19 cellular contexts compared by ENCODE assay signal in the genomic region with DNA sequence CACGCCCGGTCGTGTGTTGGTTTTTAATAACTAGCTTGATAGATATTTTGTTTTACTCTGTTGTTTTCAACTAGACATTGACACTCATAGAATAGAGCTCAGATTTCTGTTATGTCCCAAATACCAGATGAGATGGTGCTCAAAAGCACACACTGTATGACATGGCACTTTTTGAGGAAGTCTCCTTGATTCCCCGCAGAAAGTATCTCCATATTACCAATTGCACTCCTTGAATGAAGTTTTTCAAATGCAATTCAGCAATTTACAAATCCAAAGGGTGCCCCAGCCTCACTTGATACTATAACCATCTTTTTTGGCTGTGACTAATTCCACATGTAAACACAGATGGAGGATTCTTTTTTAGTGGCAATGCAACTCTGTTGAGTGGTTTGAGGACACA.
DNase-seq lines count a peak whose midpoint lies in the region; ATAC-seq, FAIRE-seq and TF ChIP-seq lines count a peak whose summit lies in the region.
"Had no signal": no experiment of that assay in that cellular context is flagged by ENCODE, and none has a peak within 500 bp of the region (broad histone marks: within the 10 kb centered on the region; RNA-seq: fewer than 3 reads in every experiment).

No MANE protein-coding gene starts in this region.

- H3K4me3 ChIP-seq in GM23338 (no peak overlapping the region), IMR-90 (ENCODE audit: insufficient read depth, low read depth, low read length) (no peak overlapping the region), H1 (ENCODE audit: extremely low read depth in 1 of 4, insufficient read depth in 2 of 4, low read depth in 3 of 4, low read length in 4 of 4) (no peak overlapping the region)

- H3K4ac ChIP-seq in IMR-90 (ENCODE audit: low read depth, low read length) (no peak overlapping the region), H1 (replicated peaks; ENCODE audit: insufficient read length, low read depth, low read length) (no peak overlapping the region)

- in situ Hi-C loops in IMR-90 (cut with MboI; ENCODE audit: low sequenced_read_pairs): no loop called here

- H4K8ac ChIP-seq in IMR-90 (ENCODE audit: low read depth in 2 of 2, low read length in 2 of 2) (no peak overlapping the region), H1 (ENCODE audit: extremely low read depth, insufficient read depth, low read length) (no peak overlapping the region)

- H3K9ac ChIP-seq in IMR-90 (ENCODE audit: low read depth, low read length): no peak overlapping the region
- H3K9ac ChIP-seq in H1 (replicated peaks in 1 of 4; ENCODE audit: extremely low read depth in 1 of 4, low read depth in 3 of 4, low read length in 3 of 4): no peak overlapping the region

- no peak for TF ChIP-seq POLR2A in IMR-90 (IDR thresholded peaks at IDR 0.05; ENCODE audit: low read depth, low read length)
- TF ChIP-seq POLR2A in H1 (IDR thresholded peaks at IDR 0.05; ENCODE audit: control extremely low read depth in 1 of 2, low read depth in 2 of 2, low read length in 2 of 2): no peak

- dilution Hi-C loops in IMR-90 (cut with HindIII; ENCODE audit: low sequenced_read_pairs, unreplicated experiment): no loop called here

- intact Hi-C loops in IMR-90 (cut with micrococcal nuclease): no loop called here

- H2BK5ac ChIP-seq in IMR-90 (ENCODE audit: low read depth, low read length, poor library complexity, severe bottlenecking): no peak overlapping the region
- H2BK5ac ChIP-seq in H1 (ENCODE audit: low read depth, low read length): no peak overlapping the region; the same call in 1 of the 2 replicates

- FAIRE-seq in H1 (lab: Jason Lieb, UNC) (no peak), D721Med (lab: Jason Lieb, UNC) (no peak)
- FAIRE-seq: G401.6, GM12892, GM19239 had no signal

- H2AFZ ChIP-seq in GM23338: peak overlapping the region; percentile 73; the same call in 1 of the 2 replicates
- H2AFZ ChIP-seq in IMR-90 (replicated peaks; ENCODE audit: low read length, poor library complexity): no peak overlapping the region
- peak overlapping the region; percentile 2; the same call in 1 of the 2 replicates for H2AFZ ChIP-seq in H1 (ENCODE audit: low read length)

- H3K36me3 Mint-ChIP-seq in GM23338 (ENCODE audit: low read depth): 0 out of 3 replicates have a peak, but pooled peaks cover 3% of the 10 kb centered on the region
- H3K36me3 Mint-ChIP-seq: CD4-positive, alpha-beta memory T cell had no signal

- no peaks in the 10 kb centered on the region for H3F3A ChIP-seq in GM23338 (replicated peaks; ENCODE audit: low read depth)

- no peak for TF ChIP-seq CTCF in GM23338 (conservative IDR thresholded peaks at IDR 0.05; ENCODE audit: low read depth in 2 of 2)
- no peak for TF ChIP-seq CTCF in IMR-90 (conservative IDR thresholded peaks at IDR 0.05; ENCODE audit: low read depth, low read length)
- no peak for TF ChIP-seq CTCF in H1 (IDR thresholded peaks at IDR 0.05; ENCODE audit: control extremely low read depth in 1 of 3, insufficient read depth in 1 of 3, low read depth in 1 of 3, low read length in 3 of 3)
- no peak for TF ChIP-seq CTCF in D721Med (IDR thresholded peaks at IDR 0.05; ENCODE audit: insufficient read depth, missing control alignments)

- peaks cover 12% of the 10 kb centered on the region; the same call in 1 of the 2 replicates for H3K9me2 ChIP-seq in GM23338 (ENCODE audit: insufficient read depth)

- H4K91ac ChIP-seq in IMR-90 (ENCODE audit: insufficient read depth, low read depth, low read length) (no peak overlapping the region), H1 (replicated peaks; ENCODE audit: insufficient read length, low read length) (no peak overlapping the region)

- H3K36me3 ChIP-seq in GM23338 (ENCODE audit: insufficient read depth): no peaks in the 10 kb centered on the region
- H3K36me3 ChIP-seq in IMR-90 (ENCODE audit: control insufficient read depth, insufficient read depth, low read length): no peaks in the 10 kb centered on the region
- H3K36me3 ChIP-seq in H1 (ENCODE audit: control insufficient read depth in 2 of 4, insufficient read depth in 4 of 4, low read length in 3 of 4): no peaks in the 10 kb centered on the region

- H3K23ac ChIP-seq in IMR-90 (ENCODE audit: low read depth, low read length) (no peak overlapping the region), H1 (ENCODE audit: insufficient read length) (no peak overlapping the region)

- no peak overlapping the region for H2AK9ac ChIP-seq in IMR-90 (replicated peaks; ENCODE audit: low read depth, low read length, poor library complexity)

- H3K27ac ChIP-seq in GM23338 (ENCODE audit: low read depth): 0 out of 2 replicates have a peak overlapping the region, but pooled peaks have one; percentile 75
- H3K27ac ChIP-seq in IMR-90 (ENCODE audit: insufficient read depth, low read length): no peak overlapping the region
- no peak overlapping the region; the same call in 1 of the 2 replicates for H3K27ac ChIP-seq in H1 (ENCODE audit: low read depth, low read length)

- TF ChIP-seq RAD21 in IMR-90 (IDR thresholded peaks at IDR 0.05; ENCODE audit: low read length): no peak
- TF ChIP-seq RAD21 in H1 (IDR thresholded peaks at IDR 0.05 in 1 of 2, conservative IDR thresholded peaks at IDR 0.05 in 1 of 2; ENCODE audit: low read depth in 2 of 2, low read length in 2 of 2): no peak

- H3K4me1 ChIP-seq in GM23338 (ENCODE audit: insufficient read depth) (peaks cover 40% of the 10 kb centered on the region), IMR-90 (ENCODE audit: control insufficient read depth, insufficient read depth, low read length) (no peaks in the 10 kb centered on the region), H1 (replicated peaks in 1 of 4; ENCODE audit: control insufficient read depth in 3 of 4, insufficient read depth in 4 of 4, low read length in 3 of 4) (peaks cover 0 to 12% (median 9%) of the 10 kb centered on the region in 4 experiments; a peak in 6 of 7 replicates)

- H2BK12ac ChIP-seq in H1 (ENCODE audit: low read depth, low read length): no peak overlapping the region

- H3K56ac ChIP-seq in IMR-90 (ENCODE audit: extremely low read depth, insufficient read depth, low read length): no peak overlapping the region
- no peak overlapping the region for H3K56ac ChIP-seq in H1 (replicated peaks; ENCODE audit: insufficient read length, low read depth, low read length)

- H3K27ac Mint-ChIP-seq in GM23338: peak overlapping the region; percentile 91
- H3K27ac Mint-ChIP-seq: CD4-positive, alpha-beta memory T cell had no signal

- H4K20me1 ChIP-seq in GM23338 (replicated peaks; ENCODE audit: insufficient read depth) (no peaks in the 10 kb centered on the region), IMR-90 (ENCODE audit: insufficient read depth, low read length) (no peaks in the 10 kb centered on the region), H1 (replicated peaks in 1 of 2; ENCODE audit: control insufficient read depth in 1 of 2, insufficient read depth in 2 of 2, low read length in 2 of 2) (no peaks in the 10 kb centered on the region)

- POLR2A ChIA-PET in IMR-90 (lab: Charles Lee; ENCODE audit: unreplicated experiment) (interaction anchor here (0.5 kb wide), 1 partner anchor 13 kb away, joined by 3 read pairs; no protein-coding TSS in a partner anchor), H1 (lab: Charles Lee; ENCODE audit: partially characterized antibody) (no interaction called here)

- ATAC-seq in GM23338 (no peak), IMR-90 (ENCODE audit: low read depth) (peak; percentile 48; the same call in 1 of the 2 replicates), HG03280 (IDR thresholded peaks at IDR 0.05; ENCODE audit: unreplicated experiment) (no peak)
- ATAC-seq: HCT116 had no signal

- H3K9me1 ChIP-seq in IMR-90 (ENCODE audit: insufficient read depth, low read length): no peaks in the 10 kb centered on the region

- H3K18ac ChIP-seq in IMR-90 (ENCODE audit: low read depth, low read length): no peak overlapping the region
- 0 out of 2 replicates have a peak overlapping the region, but pooled peaks have one; percentile 40 for H3K18ac ChIP-seq in H1 (ENCODE audit: extremely low read depth, low read length)

- DNase-seq in GM23338 (ENCODE audit: low spot score): no peak
- no peak for DNase-seq in IMR-90
- no peak for DNase-seq in H1 (ENCODE audit: low read depth in 1 of 2, low spot score in 2 of 2)
- no peak for DNase-seq in NCI-H1436 (lab: John Stamatoyannopoulos, UW)
- no peak for DNase-seq in D721Med (ENCODE audit: insufficient read length, low spot score)
- DNase-seq: 8988T; C1 segment of cervical spinal cord; Calu3; CD4-positive, alpha-beta memory T cell; COR-L47; DMS153; DND-41; GOT3; H7 had no signal

- H3K79me1 ChIP-seq in IMR-90 (ENCODE audit: low read depth in 1 of 2, low read length in 2 of 2) (no peaks in the 10 kb centered on the region), H1 (ENCODE audit: low read depth, low read length) (no peaks in the 10 kb centered on the region)

- H2BK120ac ChIP-seq in IMR-90 (ENCODE audit: low read depth, low read length): no peak overlapping the region
- H2BK120ac ChIP-seq in H1 (replicated peaks; ENCODE audit: low read depth, low read length): no peak overlapping the region

- no peaks in the 10 kb centered on the region for H3K27me3 ChIP-seq in GM23338 (ENCODE audit: insufficient read depth)
- H3K27me3 ChIP-seq in IMR-90 (ENCODE audit: control insufficient read depth, insufficient read depth, low read length): peaks cover 14% of the 10 kb centered on the region
- no peaks in the 10 kb centered on the region; a peak in 1 of 7 replicates for H3K27me3 ChIP-seq in H1 (replicated peaks in 1 of 4; ENCODE audit: control insufficient read depth in 3 of 4, extremely low read depth in 1 of 4, insufficient read depth in 3 of 4, low read length in 3 of 4)

- CTCF ChIA-PET in IMR-90 (lab: Yijun Ruan, JAX) (interaction anchor here (0.5 to 1.2 kb wide), 2 partner anchors 36 to 56 kb away, joined by 3 to 4 read pairs; no protein-coding TSS in a partner anchor), H1 (lab: Charles Lee; ENCODE audit: partially characterized antibody) (interaction anchor here (0.6 to 3.8 kb wide), 5 partner anchors 9 to 163 kb away, joined by 3 to 18 read pairs (median 5); no protein-coding TSS in a partner anchor)

- H3K14ac ChIP-seq in IMR-90 (replicated peaks; ENCODE audit: low read depth, low read length): no peak overlapping the region
- no peak overlapping the region for H3K14ac ChIP-seq in H1 (ENCODE audit: insufficient read length)

- no peak overlapping the region for H2AK5ac ChIP-seq in IMR-90 (ENCODE audit: low read depth, low read length)
- H2AK5ac ChIP-seq in H1 (ENCODE audit: low read depth, low read length): no peak overlapping the region

- H3K79me2 ChIP-seq in GM23338 (replicated peaks; ENCODE audit: insufficient read depth) (no peaks in the 10 kb centered on the region), H1 (ENCODE audit: control insufficient read depth in 1 of 2, insufficient read depth in 2 of 2, low read length in 2 of 2) (no peaks in the 10 kb centered on the region)

- H4K5ac ChIP-seq in IMR-90 (ENCODE audit: low read depth, low read length) (no peak overlapping the region), H1 (ENCODE audit: insufficient read length, low read depth, low read length) (no peak overlapping the region)

- H3K9me3 ChIP-seq in IMR-90 (ENCODE audit: control insufficient read depth, insufficient read depth, low read length) (no peaks in the 10 kb centered on the region), H1 (ENCODE audit: insufficient read depth in 2 of 2, low read depth in 1 of 2, low read length in 1 of 2) (no peaks in the 10 kb centered on the region)

- H3K9me3 Mint-ChIP-seq in GM23338: no peaks in the 10 kb centered on the region; the same call in 2 of the 3 replicates

- peak overlapping the region; percentile 66; the same call in 1 of the 2 replicates for H3K4me2 ChIP-seq in GM23338
- no peak overlapping the region for H3K4me2 ChIP-seq in IMR-90 (ENCODE audit: low read depth, low read length)
- H3K4me2 ChIP-seq in H1 (ENCODE audit: insufficient read depth in 1 of 2, low read depth in 2 of 2, low read length in 2 of 2): peak overlapping the region; percentile 12 to 22; a peak in 2 of 4 replicates

- BruUV-seq in IMR-90 (replicated peaks; lab: Mats Ljungman, UMichigan): no TSS peak

- no peak overlapping the region for H3K4me3 Mint-ChIP-seq in GM23338
- H3K4me3 Mint-ChIP-seq: CD4-positive, alpha-beta memory T cell had no signal

- H2BK20ac ChIP-seq in IMR-90 (ENCODE audit: low read depth, low read length) (no peak overlapping the region), H1 (ENCODE audit: low read length) (no peak overlapping the region)

- peaks cover 6% of the 10 kb centered on the region for H3K27me3 Mint-ChIP-seq in GM23338 (ENCODE audit: insufficient read depth, low read depth, poor library complexity)

- no peaks in the 10 kb centered on the region; the same call in 1 of the 2 replicates for H3K23me2 ChIP-seq in H1 (ENCODE audit: low read depth, low read length)

- TF ChIP-seq EP300 in H1 (IDR thresholded peaks at IDR 0.05; ENCODE audit: borderline replicate concordance in 1 of 2, low read depth in 2 of 2, low read length in 2 of 2): no peak

- peaks cover 40% of the 10 kb centered on the region for H3K4me1 Mint-ChIP-seq in GM23338
- H3K4me1 Mint-ChIP-seq: CD4-positive, alpha-beta memory T cell had no signal

- H2BK15ac ChIP-seq in IMR-90 (ENCODE audit: low read depth, low read length): no peak overlapping the region
- no peak overlapping the region for H2BK15ac ChIP-seq in H1 (ENCODE audit: low read length)

- 100% methylated on average over 2 of the region's 4 CpGs; no CpG with 5 or more reads in 1 of the 2 experiments for WGBS in IMR-90 (ENCODE audit: extremely low coverage in 2 of 2, insufficient read length in 1 of 2), 2 experiments
- 81% methylated on average over 4 of the region's 4 CpGs; no CpG with 5 or more reads in 1 of the 2 experiments for WGBS in H1 (ENCODE audit: extremely low coverage in 1 of 2, insufficient coverage in 1 of 2, insufficient read length in 1 of 2, insufficient replicate concordance in 2 of 2, low coverage in 1 of 2, low lambda C conversion rate in 2 of 2, missing lambda C conversion rate in 1 of 2), 2 experiments
